In the genomic region with DNA sequence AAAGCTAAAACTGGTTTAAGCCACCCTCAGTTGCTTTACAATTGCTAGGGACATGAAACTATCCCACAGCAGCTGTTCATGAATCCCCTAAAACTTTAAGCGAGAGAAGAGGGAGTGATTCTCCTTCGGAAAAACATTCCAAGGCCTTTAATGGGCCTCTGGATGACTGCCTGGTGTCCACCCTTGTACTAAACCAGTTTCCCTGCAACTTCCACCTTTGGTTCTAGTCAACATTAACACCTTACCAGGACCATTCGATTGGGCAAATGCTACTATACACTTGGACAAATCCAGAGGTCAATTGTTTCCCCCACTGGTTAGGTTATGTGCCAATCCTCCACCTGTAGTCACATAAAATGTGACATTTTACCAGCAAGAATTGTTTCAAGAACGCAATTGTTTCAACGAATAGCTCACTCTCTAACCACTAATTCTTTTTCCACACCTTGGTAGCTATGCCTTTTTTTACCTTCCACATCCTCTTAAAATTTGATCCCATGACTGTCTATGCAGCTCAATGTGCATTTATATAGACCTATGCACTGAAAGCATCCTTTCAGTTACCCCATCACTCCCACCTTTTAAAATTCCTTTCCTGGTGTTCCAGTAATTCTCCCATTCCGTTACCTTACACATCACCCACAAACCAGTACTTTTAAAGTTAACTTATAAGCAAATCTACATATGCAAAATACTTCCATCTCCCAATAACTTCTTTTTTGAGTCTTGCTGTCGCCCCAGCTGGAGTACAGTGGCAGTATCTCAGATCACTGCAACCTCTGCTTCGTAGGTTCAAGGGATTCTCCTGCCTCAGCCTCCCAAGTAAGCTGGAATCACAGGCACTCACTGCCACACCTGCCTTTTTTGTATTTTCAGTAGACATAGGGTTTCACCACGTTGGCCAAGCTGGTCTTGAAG, we compare ENCODE assay signal across 9 cellular contexts. TPM values are rescaled to one million over a fixed set of nuclear protein-coding genes. Genes with fewer than 3 reads are reported as not detected.
DNase-seq lines count a peak whose midpoint lies in the region; ATAC-seq and TF ChIP-seq lines count a peak whose summit lies in the region.
"Had no signal": no experiment of that assay in that cellular context is flagged by ENCODE, and none has a peak within 500 bp of the region (broad histone marks: within the 10 kb centered on the region; RNA-seq: fewer than 3 reads in every experiment).

No MANE protein-coding gene starts in this region.

- H3K4me1 ChIP-seq in heart right ventricle (peaks cover 0 to 56% (median 42%) of the 10 kb centered on the region in 9 donors), mesendoderm (ENCODE audit: control insufficient read depth, low read depth, low read length) (peaks cover 2% of the 10 kb centered on the region), aorta (ENCODE audit: control insufficient read depth in 1 of 2, insufficient read depth in 2 of 2, low read length in 2 of 2) (no peaks in the 10 kb centered on the region)

- no peak overlapping the region for H3K23ac ChIP-seq in mesendoderm (ENCODE audit: low read length)

- H3K36me3 ChIP-seq in heart right ventricle, result peaks cover 0 to 37% (median 6%) of the 10 kb centered on the region in 9 donors
- peaks cover 27% of the 10 kb centered on the region for H3K36me3 ChIP-seq in brain microvascular endothelial cell (replicated peaks)
- peaks cover 14% of the 10 kb centered on the region for H3K36me3 ChIP-seq in mesendoderm (ENCODE audit: control insufficient read depth, insufficient read depth, low read length)
- peaks cover 5 to 7% of the 10 kb centered on the region in 2 donors for H3K36me3 ChIP-seq in aorta (ENCODE audit: control insufficient read depth in 1 of 2, insufficient read depth in 2 of 2, low read length in 1 of 2)

- peaks cover 6% of the 10 kb centered on the region for H3K79me1 ChIP-seq in mesendoderm (ENCODE audit: low read length)

- no peak overlapping the region for H3K56ac ChIP-seq in mesendoderm (ENCODE audit: low read length)

- H3K4me3 ChIP-seq in heart right ventricle (peak overlapping the region; percentile 6 to 46 (median 34)), brain microvascular endothelial cell (ENCODE audit: low read depth, low read length) (peak overlapping the region; percentile 43), mesendoderm (ENCODE audit: low read length) (no peak overlapping the region), aorta (ENCODE audit: low read length in 2 of 2) (peak overlapping the region; percentile 2 to 32)

- no peak overlapping the region for H3K4ac ChIP-seq in mesendoderm (ENCODE audit: low read depth, low read length)

- H3K27me3 ChIP-seq in heart right ventricle, result no peaks in the 10 kb centered on the region
- H3K27me3 ChIP-seq in brain microvascular endothelial cell (replicated peaks), result no peaks in the 10 kb centered on the region
- H3K27me3 ChIP-seq in mesendoderm (ENCODE audit: insufficient read depth, low read length, poor library complexity), result no peaks in the 10 kb centered on the region
- H3K27me3 ChIP-seq in aorta (ENCODE audit: control insufficient read depth in 1 of 2, insufficient read depth in 2 of 2, low read length in 1 of 2), result no peaks in the 10 kb centered on the region

- H3K18ac ChIP-seq in mesendoderm (ENCODE audit: low read length), result no peak overlapping the region

- 47 to 50% methylated on average over 9 of the region's 9 CpGs for WGBS in heart right ventricle, 2 donors
- WGBS in mesendoderm (ENCODE audit: extremely low coverage, insufficient coverage, low lambda C conversion rate), result 100% methylated on average over 1 of the region's 9 CpGs
- WGBS in aorta, 2 donors, result 69 to 79% methylated on average over 9 of the region's 9 CpGs

- intact Hi-C loops in heart right ventricle (cut with DNase I) (loop anchor here in 1 of 10 donors (2.0 kb wide), 1 partner anchor 28 kb away; no protein-coding TSS in a partner anchor), Right ventricle myocardium superior (cut with DNase I) (no loop called here), aorta (cut with DNase I) (no loop called here)

- H3K9me3 ChIP-seq in heart right ventricle, result no peaks in the 10 kb centered on the region
- H3K9me3 ChIP-seq in aorta (ENCODE audit: control insufficient read depth, low read length), result peaks cover 1% of the 10 kb centered on the region

- H2AK5ac ChIP-seq in mesendoderm (ENCODE audit: low read length), result no peak overlapping the region

- H3K4me2 ChIP-seq in mesendoderm (ENCODE audit: low read length), result no peak overlapping the region

- no peak overlapping the region for H4K5ac ChIP-seq in mesendoderm (ENCODE audit: low read length)

- peaks cover 28% of the 10 kb centered on the region for H3K79me2 ChIP-seq in mesendoderm (ENCODE audit: control insufficient read depth, insufficient read depth, low read length)

- H3K27ac ChIP-seq in heart right ventricle, result peak overlapping the region in 6 of 10 donors; percentile 5 to 50 (median 22)
- H3K27ac ChIP-seq in brain microvascular endothelial cell, result no peak overlapping the region
- H3K27ac ChIP-seq in mesendoderm (ENCODE audit: low read depth, low read length), result no peak overlapping the region
- H3K27ac ChIP-seq in aorta (ENCODE audit: low read depth in 1 of 2, low read length in 2 of 2), result no peak overlapping the region

- no peak for DNase-seq in heart right ventricle
- DNase-seq in Right ventricle myocardium superior, result no peak
- DNase-seq in brain microvascular endothelial cell, result no peak
- DNase-seq in mesendoderm, result peak; percentile 30
- DNase-seq in aorta, result peak in 1 of 2 donors; percentile 24
- DNase-seq in NCI-H1417 (lab: John Stamatoyannopoulos, UW), result no peak
- no peak for DNase-seq in COR-L47 (lab: John Stamatoyannopoulos, UW)
- no peak for DNase-seq in NCI-H146 treated with DMSO at 0.1 percent for 48 hours (lab: John Stamatoyannopoulos, UW; ENCODE audit: unreplicated experiment)
- DNase-seq: NCI-H1694 treated with DMSO at 0.1 percent for 48 hours had no signal

- H4K8ac ChIP-seq in mesendoderm (ENCODE audit: low read depth, low read length), result no peak overlapping the region

- in situ Hi-C loops in brain microvascular endothelial cell (cut with HindIII; ENCODE audit: low pct_ligation_motif_present, low sequenced_read_pairs), result no loop called here

- no peak overlapping the region for H2BK120ac ChIP-seq in mesendoderm (ENCODE audit: low read depth, low read length)

- ATAC-seq in heart right ventricle (no peak), Right ventricle myocardium superior (ENCODE audit: poor library complexity) (no peak), aorta (ENCODE audit: low FRiP score) (no peak)

- no peak overlapping the region for H2BK5ac ChIP-seq in mesendoderm (ENCODE audit: low read length)

- TF ChIP-seq CTCF in heart right ventricle (IDR thresholded peaks at IDR 0.05), result no peak
- TF ChIP-seq CTCF in brain microvascular endothelial cell (IDR thresholded peaks at IDR 0.05; ENCODE audit: low read depth, low read length, missing control alignments), result no peak

- H3K9ac ChIP-seq in mesendoderm (ENCODE audit: low read length), result no peak overlapping the region

- H2BK15ac ChIP-seq in mesendoderm (replicated peaks; ENCODE audit: low read depth), result no peak overlapping the region

RNA-seq across cellular contexts. Expression of a gene that starts 3.6 kb away (rescaled TPM):
- 1,000 to 10,000 TPM; 1,161 to 1,913 (median 1,447) TPM for total RNA-seq in heart right ventricle
- 1,000 to 10,000 TPM; 1,225 to 1,619 TPM for polyA plus RNA-seq in heart right ventricle
- 1,120 TPM for total RNA-seq in Right ventricle myocardium superior
- 737 TPM for polyA plus RNA-seq in mesendoderm (2013, experiment 1 of 2)
- 751 TPM for polyA plus RNA-seq in mesendoderm (2013, experiment 2 of 2)
- total RNA-seq in aorta, result 1,000 to 10,000 TPM in 1 of 2 donors, 100 to 1,000 TPM in 1; 956 to 1,844 TPM
- polyA plus RNA-seq in aorta, result 1,000 to 10,000 TPM in 1 of 2 donors, 100 to 1,000 TPM in 1; 667 to 1,550 TPM

RNA-seq across cellular contexts. Expression of a gene that starts 47.2 kb away (rescaled TPM):
- total RNA-seq in heart right ventricle, result 10 to 100 TPM in 6 of 10 donors, 1 to 10 TPM in 4; 7.7 to 19.9 (median 11.9) TPM
- 10 to 100 TPM in 1 of 2 donors, 1 to 10 TPM in 1; 8.7 to 11.6 TPM for polyA plus RNA-seq in heart right ventricle
- total RNA-seq in Right ventricle myocardium superior, result 12.7 TPM
- polyA plus RNA-seq in mesendoderm (2013, experiment 1 of 2), result 55.4 TPM
- 56.4 TPM for polyA plus RNA-seq in mesendoderm (2013, experiment 2 of 2)
- 10 to 100 TPM; 15.0 to 38.5 TPM for total RNA-seq in aorta
- polyA plus RNA-seq in aorta, result 1 to 10 TPM; 6.6 to 8.9 TPM

Comparison
In these comparisons a context has a peak if more than half of its experiments do, and no peak if none do; other contexts are left out.
1. H3K27ac ChIP-seq: peak in heart right ventricle (6 of 10); none in brain microvascular endothelial cell (single experiment), mesendoderm (single experiment) and aorta (0 of 2).